ENCODE assay signal across 28 cellular contexts in the genomic region with DNA sequence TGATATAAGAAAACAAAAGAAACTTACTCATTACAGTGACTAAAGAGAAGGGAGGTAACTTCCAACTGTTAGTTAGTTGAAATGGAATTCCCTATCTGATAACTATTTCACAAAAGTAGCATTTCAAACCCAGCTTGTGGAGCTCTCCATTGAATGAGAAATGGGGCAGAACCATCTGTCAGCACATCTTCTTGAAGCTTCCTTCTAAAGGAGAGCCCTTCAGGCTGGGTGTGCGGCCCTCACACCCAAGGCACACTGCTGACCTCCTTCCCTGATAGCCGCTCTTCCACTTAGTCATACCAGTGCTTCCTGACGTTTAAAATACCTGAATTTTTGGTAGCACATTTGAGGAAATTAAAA. TPM values are rescaled to one million over a fixed set of nuclear protein-coding genes. Genes with fewer than 3 reads are reported as not detected.
DNase-seq lines count a peak whose midpoint lies in the region; FAIRE-seq and TF ChIP-seq lines count a peak whose summit lies in the region.
"Had no signal": no experiment of that assay in that cellular context is flagged by ENCODE, and none has a peak within 500 bp of the region (broad histone marks: within the 10 kb centered on the region; RNA-seq: fewer than 3 reads in every experiment).

No MANE protein-coding gene starts in this region.

- H3K4me3 ChIP-seq in bronchial epithelial cell (ENCODE audit: low read depth, low read length) = no peak overlapping the region
- H3K4me3 ChIP-seq: adrenal gland, GM12878, MG63, skin epidermis, upper lobe of right lung had no signal

- no peak for TF ChIP-seq CTCF in bronchial epithelial cell (IDR thresholded peaks at IDR 0.05; ENCODE audit: insufficient read depth, low read length, severe bottlenecking)

- peak; percentile 75 for DNase-seq in Daoy (ENCODE audit: low read depth)
- peak; percentile 91 for DNase-seq in NCI-H226
- peak; percentile 29 for DNase-seq in bronchial epithelial cell (ENCODE audit: low read depth)
- peak; percentile 29 to 60 for DNase-seq in lung microvascular endothelial cell (ENCODE audit: low read depth in 2 of 2)
- DNase-seq in AG08395 (ENCODE audit: low spot score) = no peak
- no peak for DNase-seq in globus pallidus (ENCODE audit: low spot score)
- DNase-seq in activated effector memory CD4-positive, alpha-beta T cell treated with Interleukin-2 at 50 U/mL for 16 hours = no peak
- DNase-seq in stimulated activated naive CD4-positive, alpha-beta T cell treated with Interleukin-2 at 50 U/mL for 16 hours (lab: John Stamatoyannopoulos, UW) = no peak
- DNase-seq: activated CD4-positive, alpha-beta T cell treated with anti-CD3 and anti-CD28 coated beads for 36 hours; activated CD8-positive, alpha-beta memory T cell treated with anti-CD3 and anti-CD28 coated beads, Interleukin-2, amount 10 ng/mL, durations not matched to agents 7 days and 5 days; activated effector memory CD4-positive, alpha-beta T cell treated with anti-CD3 and anti-CD28 coated beads, Interleukin-2, amount 50 U/mL, for 16 hours; adrenal gland; cerebellar nuclear complex; effector memory CD4-positive, alpha-beta T cell; GF-D8; GOT3; kidney; MG63; natural killer cell; NCI-H146; NCI-H2171 treated with DMSO at 0.1 percent for 48 hours; posterior cingulate gyrus; stimulated activated CD4-positive, alpha-beta T cell treated with anti-CD3 and anti-CD28 coated beads, Interleukin-2, amount 100 ng/mL, for 48 hours; T-helper 9 cell; upper lobe of right lung had no signal

- no peaks in the 10 kb centered on the region for H3K27me3 ChIP-seq in bronchial epithelial cell (ENCODE audit: control insufficient read depth, insufficient read depth, low read length)
- H3K27me3 ChIP-seq: adrenal gland, MG63, upper lobe of right lung had no signal

- FAIRE-seq in bronchial epithelial cell (lab: Jason Lieb, UNC) = no peak
- FAIRE-seq: GM12878, HepG2, kidney had no signal

- H3K36me3 ChIP-seq in bronchial epithelial cell (ENCODE audit: control insufficient read depth, insufficient read depth, low read length) = no peaks in the 10 kb centered on the region
- H3K36me3 ChIP-seq: adrenal gland, MG63, upper lobe of right lung had no signal

RNA-seq across cellular contexts. Expression of gene VEPH1, which starts 28.1 kb away (rescaled TPM):
- total RNA-seq in Daoy (2014; rRNA removed; shearing (Covaris generic)) = 74.1 and 87.1 TPM in 2 replicates
- total RNA-seq in bronchial epithelial cell (0.64 and 1.3 TPM in 2 replicates), lung microvascular endothelial cell (9.5 and 20.9 TPM in 2 replicates)
- total RNA-seq: activated CD4-positive, alpha-beta T cell treated with anti-CD3 and anti-CD28 coated beads for 36 hours; activated CD8-positive, alpha-beta memory T cell treated with anti-CD3 and anti-CD28 coated beads, Interleukin-2, amount 10 ng/mL, durations not matched to agents 7 days and 5 days; HepG2 had no signal

Comparison
In these comparisons a context has a peak if more than half of its experiments do, and no peak if none do; other contexts are left out.
1. DNase-seq: peak in Daoy (single experiment), NCI-H226 (single experiment), bronchial epithelial cell (single experiment) and lung microvascular endothelial cell (2 of 2); none in AG08395 (single experiment), globus pallidus (single experiment), activated effector memory CD4-positive, alpha-beta T cell treated with Interleukin-2 at 50 U/mL for 16 hours (single experiment) and stimulated activated naive CD4-positive, alpha-beta T cell treated with Interleukin-2 at 50 U/mL for 16 hours (single experiment).